ENCODE assay signal across 31 cellular contexts in genomic region chr18:64240301-64240700, GRCh38.
"Had no signal": no experiment of that assay in that cellular context is flagged by ENCODE, and none has a peak within 500 bp of the region (broad histone marks: within the 10 kb centered on the region; RNA-seq: fewer than 3 reads in every experiment).

No MANE protein-coding gene starts in this region.

- H3K9me3 Mint-ChIP-seq: activated B cell treated with CpG ODN at 0.5 μM for 24 hours; activated T-helper 1 cell treated with anti-CD3 and anti-CD28 coated beads, Interleukin-12 subunit alpha, Interleukin-12 subunit beta, Interleukin-2, Interleukin-4 antibody, amounts not matched to agents 30 ng/mL and 10 ng/mL and 1 ng/mL, durations not matched to agents 14 hours and 24 hours and 36 hours; activated T-helper 2 cell treated with anti-CD3 and anti-CD28 coated beads, Interferon-gamma antibody, Interleukin-2, Interleukin-4, amounts not matched to agents 10 μg/mL and 5 μg/mL and 100 μg/mL, durations not matched to agents 14 hours and 24 hours and 36 hours; T-helper 2 cell treated with Interferon-gamma antibody and Interleukin-4, amounts not matched to agents 5 μg/mL and 100 μg/mL, for 36 hours had no signal

- H3K36me3 Mint-ChIP-seq: activated naive CD8-positive, alpha-beta T cell had no signal

- H3K4me3 ChIP-seq: esophagus muscularis mucosa, gastrocnemius medialis had no signal

- H3K4me3 Mint-ChIP-seq: activated B cell treated with CpG ODN at 0.5 μM for 24 hours; activated CD8-positive, alpha-beta T cell treated with anti-CD3 and anti-CD28 coated beads for 36 hours; activated naive CD8-positive, alpha-beta T cell; activated T-helper 1 cell treated with anti-CD3 and anti-CD28 coated beads, Interleukin-12 subunit alpha, Interleukin-12 subunit beta, Interleukin-2, Interleukin-4 antibody, amounts not matched to agents 30 ng/mL and 10 ng/mL and 1 ng/mL, durations not matched to agents 14 hours and 24 hours and 36 hours; effector memory CD8-positive, alpha-beta T cell; T-helper 17 cell; T-helper 2 cell treated with Interferon-gamma antibody and Interleukin-4, amounts not matched to agents 5 μg/mL and 100 μg/mL, for 36 hours had no signal

- H3K4me1 ChIP-seq: foreskin keratinocyte, gastrocnemius medialis had no signal

- DNase-seq: activated B cell treated with CpG ODN at 0.5 μM for 24 hours; activated CD4-positive, alpha-beta T cell treated with anti-CD3 and anti-CD28 coated beads for 48 hours; activated CD4-positive, alpha-beta T cell treated with anti-CD3 and anti-CD28 coated beads, Interleukin-2, amount 50 U/mL, for 1 hour; activated CD4-positive, alpha-beta T cell treated with anti-CD3 and anti-CD28 coated beads, Interleukin-2, amount 50 U/mL, for 48 hours; activated CD8-positive, alpha-beta memory T cell treated with anti-CD3 and anti-CD28 coated beads for 24 hours; activated CD8-positive, alpha-beta T cell treated with anti-CD3 and anti-CD28 coated beads for 36 hours; activated effector memory CD4-positive, alpha-beta T cell treated with anti-CD3 and anti-CD28 coated beads, Interleukin-2, amount 50 U/mL, for 16 hours; activated naive CD4-positive, alpha-beta T cell treated with anti-CD3 and anti-CD28 coated beads, Interleukin-2, amount 50 U/mL, for 16 hours; activated T-cell treated with anti-CD3 and anti-CD28 coated beads, Interleukin-2, amount 50 U/mL, for 48 hours; amniotic stem cell; anterior cingulate cortex; brain microvascular endothelial cell; caudate nucleus; cortex of kidney; dermis blood vessel endothelial cell; effector CD4-positive, alpha-beta T cell; effector memory CD8-positive, alpha-beta T cell; erythroblast; foreskin keratinocyte; gastrocnemius medialis; glutamatergic neuron; T-helper 1 cell; T-helper 17 cell; T1000; WERI-Rb-1 had no signal

- H3K9me3 ChIP-seq: esophagus muscularis mucosa, gastrocnemius medialis had no signal

- H3K27ac ChIP-seq: brain microvascular endothelial cell, esophagus muscularis mucosa, foreskin keratinocyte, gastrocnemius medialis, WERI-Rb-1 had no signal

- H3K27ac Mint-ChIP-seq: activated B cell treated with CpG ODN at 0.5 μM for 24 hours; activated CD8-positive, alpha-beta T cell treated with anti-CD3 and anti-CD28 coated beads for 36 hours; activated naive CD8-positive, alpha-beta T cell; activated T-helper 1 cell treated with anti-CD3 and anti-CD28 coated beads, Interleukin-12 subunit alpha, Interleukin-12 subunit beta, Interleukin-2, Interleukin-4 antibody, amounts not matched to agents 30 ng/mL and 10 ng/mL and 1 ng/mL, durations not matched to agents 14 hours and 24 hours and 36 hours; activated T-helper 2 cell treated with anti-CD3 and anti-CD28 coated beads, Interferon-gamma antibody, Interleukin-2, Interleukin-4, amounts not matched to agents 10 μg/mL and 5 μg/mL and 100 μg/mL, durations not matched to agents 14 hours and 24 hours and 36 hours; effector memory CD8-positive, alpha-beta T cell; T-helper 17 cell; T-helper 2 cell treated with Interferon-gamma antibody and Interleukin-4, amounts not matched to agents 5 μg/mL and 100 μg/mL, for 36 hours had no signal

- H3K27me3 Mint-ChIP-seq: activated CD8-positive, alpha-beta T cell treated with anti-CD3 and anti-CD28 coated beads for 36 hours; activated naive CD8-positive, alpha-beta T cell; effector memory CD8-positive, alpha-beta T cell; T-helper 17 cell had no signal

- H3K4me1 Mint-ChIP-seq: activated B cell treated with CpG ODN at 0.5 μM for 24 hours, T-helper 17 cell had no signal

- ATAC-seq: activated CD4-positive, CD25-positive, alpha-beta regulatory T cell treated with anti-CD3 and anti-CD28 coated beads, Interleukin-2, amount 50 U/mL, for 24 hours; activated CD8-positive, alpha-beta T cell treated with anti-CD3 and anti-CD28 coated beads for 36 hours; effector memory CD8-positive, alpha-beta T cell; foreskin keratinocyte; gastrocnemius medialis; T-helper 17 cell had no signal

- H3K36me3 ChIP-seq: brain microvascular endothelial cell, esophagus muscularis mucosa, gastrocnemius medialis, WERI-Rb-1 had no signal

- H3K27me3 ChIP-seq: brain microvascular endothelial cell, esophagus muscularis mucosa, foreskin keratinocyte, gastrocnemius medialis had no signal
